ENCODE assay signal across 1 cellular context in the genomic region with DNA sequence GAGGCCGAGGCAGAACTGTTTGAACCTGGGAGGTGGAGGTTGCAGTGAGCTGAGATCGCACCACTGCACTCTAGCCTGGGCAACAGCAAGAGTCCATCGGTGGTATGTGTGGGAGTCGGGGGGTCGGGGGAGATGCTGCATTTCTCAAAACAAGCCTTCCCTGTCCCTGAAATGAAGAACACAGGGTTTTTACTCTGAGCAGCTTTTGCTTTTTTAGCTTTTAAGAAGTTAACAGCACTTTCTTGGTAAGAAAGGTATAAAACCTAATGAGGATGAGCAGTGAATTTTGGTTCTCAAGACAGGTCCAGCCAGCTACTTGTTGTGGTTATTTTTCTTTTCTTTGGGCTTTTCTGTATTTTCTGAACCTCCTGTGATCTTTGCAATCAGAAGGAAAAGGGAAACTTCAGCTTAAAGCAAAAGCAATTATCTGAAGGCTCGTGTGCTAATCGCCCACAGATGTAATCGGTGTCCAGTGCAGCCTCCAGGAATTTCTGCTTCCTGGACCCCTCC.
A peak's percentile ranks its signal among the peaks of the same experiment; 100 is the strongest.
TF ChIP-seq lines count a peak whose summit lies in the region.

No MANE protein-coding gene starts in this region.

TF ChIP-seq in H1, 55 proteins besides CTCF, POLR2A, EP300 and RAD21:
- TF ChIP-seq SP1 (IDR thresholded peaks at IDR 0.05; ENCODE audit: low read depth, low read length) (no peak), SIN3A (conservative IDR thresholded peaks at IDR 0.05 in 1 of 2, IDR thresholded peaks at IDR 0.05 in 1 of 2; ENCODE audit: low read depth in 1 of 2, low read length in 2 of 2) (no peak), POLR2AphosphoS5 (IDR thresholded peaks at IDR 0.05; ENCODE audit: low read depth, low read length) (peak; percentile 79)
